In the genomic region with DNA sequence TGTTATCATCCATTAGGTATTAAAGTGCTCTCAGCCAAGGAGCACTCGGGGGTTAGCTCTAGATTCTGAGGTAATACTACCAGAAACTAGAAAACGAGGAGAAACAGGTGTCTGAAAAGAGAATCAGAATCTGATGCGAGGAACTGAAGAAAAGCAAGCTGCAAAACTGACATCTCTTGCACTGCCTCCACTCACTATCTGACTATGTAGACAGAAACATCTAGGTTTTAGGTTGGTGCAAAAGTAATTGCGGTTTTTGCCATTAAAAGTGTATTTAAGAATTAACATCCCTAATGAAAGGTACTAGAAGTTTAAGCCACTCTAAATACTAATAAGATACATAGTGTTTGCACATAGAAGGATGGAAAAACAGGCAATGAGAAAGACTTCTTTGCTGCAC, we compare ENCODE assay signal across 2 cellular contexts.
A peak's percentile ranks its signal among the peaks of the same experiment; 100 is the strongest.
TF ChIP-seq lines count a peak whose summit lies in the region.
"Not testable (repeated sequence)": the region's sequence is repeated elsewhere in the genome, so short reads cannot be mapped to it uniquely, and the experiment has no call there.

No MANE protein-coding gene starts in this region.

TF ChIP-seq in K562, 482 proteins besides CTCF, POLR2A, EP300 and RAD21:
- TF ChIP-seq, protein P1, sequence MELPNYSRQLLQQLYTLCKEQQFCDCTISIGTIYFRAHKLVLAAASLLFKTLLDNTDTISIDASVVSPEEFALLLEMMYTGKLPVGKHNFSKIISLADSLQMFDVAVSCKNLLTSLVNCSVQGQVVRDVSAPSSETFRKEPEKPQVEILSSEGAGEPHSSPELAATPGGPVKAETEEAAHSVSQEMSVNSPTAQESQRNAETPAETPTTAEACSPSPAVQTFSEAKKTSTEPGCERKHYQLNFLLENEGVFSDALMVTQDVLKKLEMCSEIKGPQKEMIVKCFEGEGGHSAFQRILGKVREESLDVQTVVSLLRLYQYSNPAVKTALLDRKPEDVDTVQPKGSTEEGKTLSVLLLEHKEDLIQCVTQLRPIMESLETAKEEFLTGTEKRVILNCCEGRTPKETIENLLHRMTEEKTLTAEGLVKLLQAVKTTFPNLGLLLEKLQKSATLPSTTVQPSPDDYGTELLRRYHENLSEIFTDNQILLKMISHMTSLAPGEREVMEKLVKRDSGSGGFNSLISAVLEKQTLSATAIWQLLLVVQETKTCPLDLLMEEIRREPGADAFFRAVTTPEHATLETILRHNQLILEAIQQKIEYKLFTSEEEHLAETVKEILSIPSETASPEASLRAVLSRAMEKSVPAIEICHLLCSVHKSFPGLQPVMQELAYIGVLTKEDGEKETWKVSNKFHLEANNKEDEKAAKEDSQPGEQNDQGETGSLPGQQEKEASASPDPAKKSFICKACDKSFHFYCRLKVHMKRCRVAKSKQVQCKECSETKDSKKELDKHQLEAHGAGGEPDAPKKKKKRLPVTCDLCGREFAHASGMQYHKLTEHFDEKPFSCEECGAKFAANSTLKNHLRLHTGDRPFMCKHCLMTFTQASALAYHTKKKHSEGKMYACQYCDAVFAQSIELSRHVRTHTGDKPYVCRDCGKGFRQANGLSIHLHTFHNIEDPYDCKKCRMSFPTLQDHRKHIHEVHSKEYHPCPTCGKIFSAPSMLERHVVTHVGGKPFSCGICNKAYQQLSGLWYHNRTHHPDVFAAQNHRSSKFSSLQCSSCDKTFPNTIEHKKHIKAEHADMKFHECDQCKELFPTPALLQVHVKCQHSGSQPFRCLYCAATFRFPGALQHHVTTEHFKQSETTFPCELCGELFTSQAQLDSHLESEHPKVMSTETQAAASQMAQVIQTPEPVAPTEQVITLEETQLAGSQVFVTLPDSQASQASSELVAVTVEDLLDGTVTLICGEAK (IDR thresholded peaks at IDR 0.05), result peak; percentile 33; the same call in 1 of the 2 replicates
- TF ChIP-seq, protein P1 (CRISPR knock-in tag; IDR thresholded peaks at IDR 0.05), result not testable (repeated sequence)

TF ChIP-seq in HepG2, 621 proteins besides CTCF, POLR2A, EP300 and RAD21:
- TF ChIP-seq, protein P1 (IDR thresholded peaks at IDR 0.05), result peak; percentile 68
- TF ChIP-seq, protein P1 (CRISPR knock-in tag; IDR thresholded peaks at IDR 0.05), result not testable (repeated sequence)
